ENCODE assay signal across 36 cellular contexts in the genomic region with DNA sequence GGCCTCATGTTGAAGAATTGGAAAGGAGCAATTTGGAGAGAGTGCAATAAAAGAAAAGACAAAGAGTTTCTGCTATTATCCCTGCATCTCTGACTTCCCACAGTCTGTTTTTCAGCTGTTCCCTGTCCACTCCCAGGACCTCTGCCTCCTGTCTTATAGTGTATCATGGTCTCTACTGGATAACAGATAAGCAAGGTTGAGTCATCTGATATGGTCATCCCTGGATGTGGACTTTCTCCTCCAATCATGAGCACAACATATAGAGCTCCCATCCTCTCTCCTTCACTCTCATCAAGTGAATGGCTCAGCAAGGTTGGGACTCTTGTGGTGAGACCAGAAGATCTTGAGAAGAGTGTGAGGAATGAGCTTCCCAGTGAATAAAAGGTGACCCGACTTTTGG.
"Had no signal": no experiment of that assay in that cellular context is flagged by ENCODE, and none has a peak within 500 bp of the region (broad histone marks: within the 10 kb centered on the region; RNA-seq: fewer than 3 reads in every experiment).

No MANE protein-coding gene starts in this region.

- FAIRE-seq: astrocyte, TTC549 had no signal

- H3K4me3 ChIP-seq: adrenal gland, body of pancreas, cardiac muscle cell had no signal

- H3K36me3 ChIP-seq: adrenal gland, cardiac muscle cell, WERI-Rb-1 had no signal

- H3K4me1 ChIP-seq: adrenal gland, body of pancreas had no signal

- ATAC-seq: activated CD4-positive, alpha-beta T cell treated with anti-CD3 and anti-CD28 coated beads for 36 hours; activated CD4-positive, CD25-positive, alpha-beta regulatory T cell treated with anti-CD3 and anti-CD28 coated beads, Interleukin-2, amount 50 U/mL, for 24 hours; activated CD8-positive, alpha-beta memory T cell treated with anti-CD3 and anti-CD28 coated beads, Interleukin-2, amount 10 ng/mL, durations not matched to agents 7 days and 5 days; activated CD8-positive, alpha-beta T cell treated with anti-CD3 and anti-CD28 coated beads, Interleukin-2, amount 10 ng/mL, durations not matched to agents 7 days and 5 days; activated naive CD4-positive, alpha-beta T cell treated with anti-CD3 and anti-CD28 coated beads, Interleukin-2, amount 50 U/mL, for 72 hours; activated T-cell treated with anti-CD3 and anti-CD28 coated beads, Interleukin-2, amount 50 U/mL, for 72 hours; activated T-helper 17 cell treated with anti-CD3 and anti-CD28 coated beads, Interleukin-2, amount 50 U/mL, for 72 hours; body of pancreas; WTC11 had no signal

- H3K27ac ChIP-seq: adrenal gland, body of pancreas, cardiac muscle cell, WERI-Rb-1 had no signal

- H3K9me3 ChIP-seq: adrenal gland, body of pancreas had no signal

- H3K27me3 ChIP-seq: adrenal gland, body of pancreas, cardiac muscle cell had no signal

- DNase-seq: activated CD4-positive, alpha-beta memory T cell treated with anti-CD3 and anti-CD28 coated beads, Interleukin-2, amount 10 ng/mL, durations not matched to agents 7 days and 5 days; activated CD4-positive, alpha-beta T cell treated with anti-CD3 and anti-CD28 coated beads for 1 hour; activated CD4-positive, alpha-beta T cell treated with anti-CD3 and anti-CD28 coated beads for 36 hours; activated CD4-positive, alpha-beta T cell treated with anti-CD3 and anti-CD28 coated beads for 48 hours; activated CD4-positive, alpha-beta T cell treated with anti-CD3 and anti-CD28 coated beads, Interleukin-2, amount 10 ng/mL, durations not matched to agents 7 days and 5 days; activated CD4-positive, alpha-beta T cell treated with anti-CD3 and anti-CD28 coated beads, Interleukin-2, amount 50 U/mL, for 48 hours; activated CD4-positive, CD25-positive, alpha-beta regulatory T cell; activated CD8-positive, alpha-beta memory T cell treated with anti-CD3 and anti-CD28 coated beads for 24 hours; activated CD8-positive, alpha-beta memory T cell treated with anti-CD3 and anti-CD28 coated beads, Interleukin-2, amount 10 ng/mL, durations not matched to agents 7 days and 5 days; activated CD8-positive, alpha-beta memory T cell treated with anti-CD3 and anti-CD28 coated beads, Interleukin-2, amount 50 U/mL, for 48 hours; activated CD8-positive, alpha-beta T cell treated with anti-CD3 and anti-CD28 coated beads, Interleukin-2, amount 10 ng/mL, durations not matched to agents 7 days and 5 days; activated effector memory CD4-positive, alpha-beta T cell treated with anti-CD3 and anti-CD28 coated beads, Interleukin-2, amount 50 U/mL, for 16 hours; activated gamma-delta T cell treated with Interleukin-2 at 50 U/mL for 16 hours; activated naive CD4-positive, alpha-beta T cell; activated naive CD4-positive, alpha-beta T cell treated with anti-CD3 and anti-CD28 coated beads for 36 hours; activated naive CD4-positive, alpha-beta T cell treated with anti-CD3 and anti-CD28 coated beads, Interleukin-2, amount 50 U/mL, for 16 hours; activated naive CD8-positive, alpha-beta T cell treated with anti-CD3 and anti-CD28 coated beads for 36 hours; activated T-cell treated with anti-CD3 and anti-CD28 coated beads, Interleukin-2, amount 50 U/mL, for 24 hours; activated T-cell treated with anti-CD3 and anti-CD28 coated beads, Interleukin-2, amount 50 U/mL, for 72 hours; adrenal gland; amniotic stem cell; aorta; body of pancreas; caudate nucleus; cerebellar nuclear complex; T-helper 1 cell; T-helper 2 cell; T-helper 9 cell; WERI-Rb-1 had no signal
